ENCODE assay signal across 1 cellular context in genomic region chrX:107571296-107571998, GRCh38.
A peak's percentile ranks its signal among the peaks of the same experiment; 100 is the strongest.
TF ChIP-seq lines count a peak whose summit lies in the region.

No MANE protein-coding gene starts in this region.

TF ChIP-seq in SK-N-SH, 30 proteins besides CTCF, POLR2A, EP300 and RAD21 (continued from another document):
- TF ChIP-seq PBX3 (IDR thresholded peaks at IDR 0.05) = peak; percentile 80
- no peak for TF ChIP-seq TEAD4 (IDR thresholded peaks at IDR 0.05; ENCODE audit: borderline replicate concordance, insufficient read depth)
- peak; percentile 84 for TF ChIP-seq FOSL2 (IDR thresholded peaks at IDR 0.05; ENCODE audit: borderline replicate concordance, low read depth)
- peak; percentile 6; the same call in 1 of the 2 replicates for TF ChIP-seq NFIC (IDR thresholded peaks at IDR 0.05; ENCODE audit: borderline replicate concordance)
- 0 out of 2 replicates have a peak, but pooled peaks have one; percentile 19 for TF ChIP-seq MAX (IDR thresholded peaks at IDR 0.05; ENCODE audit: low read depth)
- TF ChIP-seq JUND (IDR thresholded peaks at IDR 0.05) = peak; percentile 71
